15 cellular contexts compared by ENCODE assay signal in genomic region chr3:147652682-147653081, GRCh38.
"Had no signal": no experiment of that assay in that cellular context is flagged by ENCODE, and none has a peak within 500 bp of the region (broad histone marks: within the 10 kb centered on the region; RNA-seq: fewer than 3 reads in every experiment).

No MANE protein-coding gene starts in this region.

- H3K36me3 Mint-ChIP-seq: natural killer cell treated with Interleukin-12 subunit alpha and Interleukin-12 subunit beta and Interleukin-15 and Interleukin-18, amount 100 ng/mL, for 72 hours had no signal

- H3K4me1 Mint-ChIP-seq: activated CD4-positive, alpha-beta T cell treated with anti-CD3 and anti-CD28 coated beads, Interleukin-2, amount 10 ng/mL, durations not matched to agents 7 days and 5 days; activated T-helper 17 cell treated with anti-CD3 and anti-CD28 coated beads, Interleukin-2, amount 50 U/mL, for 72 hours; central memory CD8-positive, alpha-beta T cell; endodermal cell had no signal

- H3K4me1 ChIP-seq: stomach had no signal

- H3K36me3 ChIP-seq: stomach had no signal

- H3K9me3 ChIP-seq: mucosa of descending colon, stomach had no signal

- H3K4me3 ChIP-seq: mucosa of descending colon, stomach had no signal

- H3K27ac Mint-ChIP-seq: activated CD4-positive, alpha-beta T cell treated with anti-CD3 and anti-CD28 coated beads, Interleukin-2, amount 10 ng/mL, durations not matched to agents 7 days and 5 days; activated naive CD4-positive, alpha-beta T cell treated with anti-CD3 and anti-CD28 coated beads for 36 hours; activated T-helper 17 cell treated with anti-CD3 and anti-CD28 coated beads, Interleukin-2, amount 50 U/mL, for 72 hours; endodermal cell; natural killer cell treated with Interleukin-12 subunit alpha and Interleukin-12 subunit beta and Interleukin-15 and Interleukin-18, amount 100 ng/mL, for 72 hours had no signal

- ATAC-seq: activated T-helper 17 cell treated with anti-CD3 and anti-CD28 coated beads, Interleukin-2, amount 50 U/mL, for 72 hours; mucosa of descending colon; natural killer cell treated with Interleukin-12 subunit alpha and Interleukin-12 subunit beta and Interleukin-15 and Interleukin-18, amount 100 ng/mL, for 72 hours had no signal

- H3K4me3 Mint-ChIP-seq: activated CD4-positive, alpha-beta T cell treated with anti-CD3 and anti-CD28 coated beads, Interleukin-2, amount 10 ng/mL, durations not matched to agents 7 days and 5 days; activated naive CD4-positive, alpha-beta T cell treated with anti-CD3 and anti-CD28 coated beads for 36 hours; activated T-helper 17 cell treated with anti-CD3 and anti-CD28 coated beads, Interleukin-2, amount 50 U/mL, for 72 hours; central memory CD8-positive, alpha-beta T cell; endodermal cell; natural killer cell treated with Interleukin-12 subunit alpha and Interleukin-12 subunit beta and Interleukin-15 and Interleukin-18, amount 100 ng/mL, for 72 hours had no signal

- DNase-seq: activated CD4-positive, alpha-beta T cell treated with anti-CD3 and anti-CD28 coated beads, Interleukin-2, amount 10 ng/mL, durations not matched to agents 7 days and 5 days; activated CD4-positive, CD25-positive, alpha-beta regulatory T cell; activated CD8-positive, alpha-beta memory T cell treated with anti-CD3 and anti-CD28 coated beads for 24 hours; activated naive CD4-positive, alpha-beta T cell treated with anti-CD3 and anti-CD28 coated beads for 36 hours; endodermal cell; erythroblast; head of caudate nucleus; mucosa of descending colon; occipital lobe; stimulated activated CD4-positive, alpha-beta T cell treated with anti-CD3 and anti-CD28 coated beads, Interleukin-15, amount 100 ng/mL, for 24 hours; stimulated activated CD4-positive, alpha-beta T cell treated with anti-CD3 and anti-CD28 coated beads, Interleukin-4, amount 100 ng/mL, for 4 hours; stomach had no signal

- H3K27ac ChIP-seq: stomach had no signal

- H3K9me3 Mint-ChIP-seq: activated CD4-positive, alpha-beta T cell treated with anti-CD3 and anti-CD28 coated beads, Interleukin-2, amount 10 ng/mL, durations not matched to agents 7 days and 5 days; activated T-helper 17 cell treated with anti-CD3 and anti-CD28 coated beads, Interleukin-2, amount 50 U/mL, for 72 hours; endodermal cell had no signal

- H3K27me3 ChIP-seq: stomach had no signal

- H3K27me3 Mint-ChIP-seq: activated CD4-positive, alpha-beta T cell treated with anti-CD3 and anti-CD28 coated beads, Interleukin-2, amount 10 ng/mL, durations not matched to agents 7 days and 5 days; activated T-helper 17 cell treated with anti-CD3 and anti-CD28 coated beads, Interleukin-2, amount 50 U/mL, for 72 hours; central memory CD8-positive, alpha-beta T cell; natural killer cell treated with Interleukin-12 subunit alpha and Interleukin-12 subunit beta and Interleukin-15 and Interleukin-18, amount 100 ng/mL, for 72 hours had no signal
